In genomic region chr10:72320676-72321247, GRCh38 we compare ENCODE assay signal across 8 cellular contexts. TPM values are rescaled to one million over a fixed set of nuclear protein-coding genes. Genes with fewer than 3 reads are reported as not detected.
DNase-seq lines count a peak whose midpoint lies in the region; ATAC-seq and TF ChIP-seq lines count a peak whose summit lies in the region.

No MANE protein-coding gene starts in this region.

- no peaks in the 10 kb centered on the region for H3K9me3 ChIP-seq in RWPE2 (ENCODE audit: severe bottlenecking)

- H3K27me3 ChIP-seq in GM06990 (replicated peaks; ENCODE audit: control insufficient read depth, insufficient read depth, low read length) (no peaks in the 10 kb centered on the region), GM23338 (ENCODE audit: insufficient read depth) (no peaks in the 10 kb centered on the region), RWPE2 (ENCODE audit: insufficient read depth, poor library complexity, severe bottlenecking) (no peaks in the 10 kb centered on the region)

- no peaks in the 10 kb centered on the region for H3K36me3 Mint-ChIP-seq in GM23338 (ENCODE audit: low read depth)
- H3K36me3 Mint-ChIP-seq in activated naive CD4-positive, alpha-beta T cell treated with anti-CD3 and anti-CD28 coated beads, Interleukin-2, amount 10 ng/mL, durations not matched to agents 7 days and 5 days, result peaks cover 6% of the 10 kb centered on the region
- no peaks in the 10 kb centered on the region for H3K36me3 Mint-ChIP-seq in progenitor cell of endocrine pancreas (ENCODE audit: insufficient read depth)

- peak overlapping the region; percentile 88 for H2AFZ ChIP-seq in GM23338

- peaks cover 13% of the 10 kb centered on the region for H3F3A ChIP-seq in GM23338 (replicated peaks; ENCODE audit: low read depth)

- DNase-seq in GM06990 (ENCODE audit: extremely low read depth, insufficient read length) (peak; percentile 84), GM23338 (ENCODE audit: low spot score) (peak; percentile 90), RWPE2 (ENCODE audit: low spot score) (peak; percentile 97), germinal center (ENCODE audit: low spot score) (peak; percentile 84), progenitor cell of endocrine pancreas (ENCODE audit: low spot score, unreplicated experiment) (no peak), NCI-H774 (lab: John Stamatoyannopoulos, UW) (no peak)
- peak; percentile 70 for DNase-seq in activated naive CD4-positive, alpha-beta T cell treated with anti-CD3 and anti-CD28 coated beads, Interleukin-2, amount 10 ng/mL, durations not matched to agents 7 days and 5 days

- H3K27ac Mint-ChIP-seq in GM23338, result peak overlapping the region; percentile 100
- H3K27ac Mint-ChIP-seq in activated naive CD4-positive, alpha-beta T cell treated with anti-CD3 and anti-CD28 coated beads, Interleukin-2, amount 10 ng/mL, durations not matched to agents 7 days and 5 days, result peak overlapping the region; percentile 99
- H3K27ac Mint-ChIP-seq in progenitor cell of endocrine pancreas, result peak overlapping the region; percentile 93

- no peak for TF ChIP-seq RAD21 in Ishikawa (IDR thresholded peaks at IDR 0.05; ENCODE audit: low read depth)

- peaks cover 27% of the 10 kb centered on the region for H3K4me1 ChIP-seq in GM23338 (ENCODE audit: insufficient read depth)
- H3K4me1 ChIP-seq in RWPE2 (ENCODE audit: insufficient read depth, poor library complexity, severe bottlenecking), result peaks cover 61% of the 10 kb centered on the region

- H3K4me3 Mint-ChIP-seq in GM23338, result peak overlapping the region; percentile 60
- H3K4me3 Mint-ChIP-seq in activated naive CD4-positive, alpha-beta T cell treated with anti-CD3 and anti-CD28 coated beads, Interleukin-2, amount 10 ng/mL, durations not matched to agents 7 days and 5 days, result peak overlapping the region; percentile 75
- H3K4me3 Mint-ChIP-seq in progenitor cell of endocrine pancreas (ENCODE audit: low read depth), result no peak overlapping the region

- ATAC-seq in GM23338 (peak; percentile 57), RWPE2 (ENCODE audit: low read depth) (peak; percentile 71)

- peaks cover 28% of the 10 kb centered on the region for H3K27me3 Mint-ChIP-seq in GM23338 (ENCODE audit: insufficient read depth, low read depth, poor library complexity)
- no peaks in the 10 kb centered on the region for H3K27me3 Mint-ChIP-seq in activated naive CD4-positive, alpha-beta T cell treated with anti-CD3 and anti-CD28 coated beads, Interleukin-2, amount 10 ng/mL, durations not matched to agents 7 days and 5 days
- H3K27me3 Mint-ChIP-seq in progenitor cell of endocrine pancreas, result peaks cover 10% of the 10 kb centered on the region

- H3K4me1 Mint-ChIP-seq in GM23338, result peaks cover 55% of the 10 kb centered on the region
- peaks cover 88% of the 10 kb centered on the region for H3K4me1 Mint-ChIP-seq in activated naive CD4-positive, alpha-beta T cell treated with anti-CD3 and anti-CD28 coated beads, Interleukin-2, amount 10 ng/mL, durations not matched to agents 7 days and 5 days
- H3K4me1 Mint-ChIP-seq in progenitor cell of endocrine pancreas (ENCODE audit: low read depth), result peaks cover 18% of the 10 kb centered on the region

- H3K36me3 ChIP-seq in GM06990 (ENCODE audit: control insufficient read depth, insufficient read depth, low read length) (no peaks in the 10 kb centered on the region), GM23338 (ENCODE audit: insufficient read depth) (no peaks in the 10 kb centered on the region), RWPE2 (ENCODE audit: low read depth) (no peaks in the 10 kb centered on the region)

- H4K20me1 ChIP-seq in GM23338 (replicated peaks; ENCODE audit: insufficient read depth), result no peaks in the 10 kb centered on the region

- no peaks in the 10 kb centered on the region for H3K79me2 ChIP-seq in GM23338 (replicated peaks; ENCODE audit: insufficient read depth)

- H3K9me2 ChIP-seq in GM23338 (ENCODE audit: insufficient read depth), result no peaks in the 10 kb centered on the region

- peak overlapping the region; percentile 37 for H3K4me3 ChIP-seq in GM06990 (replicated peaks; ENCODE audit: low read depth, low read length)
- 0 out of 2 replicates have a peak overlapping the region, but pooled peaks have one; percentile 23 for H3K4me3 ChIP-seq in GM23338
- H3K4me3 ChIP-seq in RWPE2 (ENCODE audit: severe bottlenecking), result peak overlapping the region; percentile 4

- TF ChIP-seq CTCF in GM06990 (IDR thresholded peaks at IDR 0.05; ENCODE audit: insufficient read depth, low read length, poor library complexity, severe bottlenecking), result no peak
- no peak for TF ChIP-seq CTCF in GM23338 (conservative IDR thresholded peaks at IDR 0.05; ENCODE audit: low read depth in 2 of 2)
- no peak for TF ChIP-seq CTCF in RWPE2 (IDR thresholded peaks at IDR 0.05; ENCODE audit: poor library complexity, severe bottlenecking)
- TF ChIP-seq CTCF in progenitor cell of endocrine pancreas (IDR thresholded peaks at IDR 0.05; ENCODE audit: unreplicated experiment), result no peak

- H3K9me3 Mint-ChIP-seq in GM23338, result no peaks in the 10 kb centered on the region; the same call in 2 of the 3 replicates
- H3K9me3 Mint-ChIP-seq in activated naive CD4-positive, alpha-beta T cell treated with anti-CD3 and anti-CD28 coated beads, Interleukin-2, amount 10 ng/mL, durations not matched to agents 7 days and 5 days, result no peaks in the 10 kb centered on the region
- H3K9me3 Mint-ChIP-seq in progenitor cell of endocrine pancreas (ENCODE audit: low read depth), result no peaks in the 10 kb centered on the region

- H3K27ac ChIP-seq in GM23338 (ENCODE audit: low read depth) (peak overlapping the region; percentile 98), RWPE2 (ENCODE audit: poor library complexity, severe bottlenecking) (peak overlapping the region; percentile 99)

- CTCF ChIA-PET in activated naive CD4-positive, alpha-beta T cell treated with anti-CD3 and anti-CD28 coated beads, Interleukin-2, amount 10 ng/mL, durations not matched to agents 7 days and 5 days (lab: Charles Lee), result interaction anchor here (0.8 to 4.4 kb wide), 9 partner anchors 11 to 195 kb away, joined by 3 to 28 read pairs (median 7); partner anchors contain the start of gene DDIT4

- TF ChIP-seq EP300 in Ishikawa (IDR thresholded peaks at IDR 0.05; ENCODE audit: borderline replicate concordance), result 0 out of 2 replicates have a peak, but pooled peaks have one; percentile 24

- H3K4me2 ChIP-seq in GM23338, result peak overlapping the region; percentile 87; the same call in 1 of the 2 replicates

TF ChIP-seq in GM23338, 12 proteins besides CTCF, POLR2A, EP300 and RAD21 (continues in another document):
- TF ChIP-seq CREB1 (CRISPR knock-in tag; IDR thresholded peaks at IDR 0.05; ENCODE audit: low read depth) (no peak), ZNF331 (CRISPR knock-in tag; IDR thresholded peaks at IDR 0.05; ENCODE audit: low read depth) (no peak), POLR2AphosphoS5 (IDR thresholded peaks at IDR 0.05; ENCODE audit: low read depth) (peak; percentile 63)

TF ChIP-seq in Ishikawa, 13 proteins besides CTCF, POLR2A, EP300 and RAD21:
- TF ChIP-seq EGR1 (IDR thresholded peaks at IDR 0.05), result no peak
- peak; percentile 65 for TF ChIP-seq TCF12 (IDR thresholded peaks at IDR 0.05; ENCODE audit: low read depth)
- peak; percentile 31 for TF ChIP-seq MAX (IDR thresholded peaks at IDR 0.05)
- no peak for TF ChIP-seq TEAD4 (IDR thresholded peaks at IDR 0.05)
- TF ChIP-seq ZBTB7A (IDR thresholded peaks at IDR 0.05; ENCODE audit: low read depth), result no peak
- peak; percentile 36; the same call in 1 of the 2 replicates for TF ChIP-seq TAF1 (IDR thresholded peaks at IDR 0.05; ENCODE audit: low read depth)
- TF ChIP-seq CEBPB (IDR thresholded peaks at IDR 0.05), result peak; percentile 61
TF ChIP-seq in Ishikawa: peak in this region for 4.

RNA-seq across cellular contexts. Expression of gene DNAJB12, which starts 34.0 kb away (rescaled TPM):
- 13.0 and 16.0 TPM in 2 replicates for total RNA-seq in GM23338 (2014; rRNA removed; shearing (Covaris generic))
- polyA plus RNA-seq in GM23338 (2016; fragmentation: Nextera tagmentation; extraction: Ambion mirVana), result 12.6 and 12.8 TPM in 2 replicates
- 33.2 and 34.7 TPM in 2 replicates for total RNA-seq in progenitor cell of endocrine pancreas

RNA-seq across cellular contexts. Expression of gene DDIT4, which starts 47.0 kb away (rescaled TPM):
- total RNA-seq in GM23338 (2014; rRNA removed; shearing (Covaris generic)), result 110 and 136 TPM in 2 replicates
- polyA plus RNA-seq in GM23338 (2016; fragmentation: Nextera tagmentation; extraction: Ambion mirVana), result 108 and 114 TPM in 2 replicates
- total RNA-seq in progenitor cell of endocrine pancreas, result 36.9 and 49.7 TPM in 2 replicates

Comparison
In these comparisons a context has a peak if more than half of its experiments do, and no peak if none do; other contexts are left out.
1. DNase-seq: peak in GM06990 (single experiment), GM23338 (single experiment), RWPE2 (single experiment), activated naive CD4-positive, alpha-beta T cell treated with anti-CD3 and anti-CD28 coated beads, Interleukin-2, amount 10 ng/mL, durations not matched to agents 7 days and 5 days (single experiment) and germinal center (single experiment); none in progenitor cell of endocrine pancreas (single experiment) and NCI-H774 (single experiment).
2. Peak in every context shown above with its lines, with median percentiles within 50 percentile points of each other: H3K4me3 ChIP-seq and H3K27ac Mint-ChIP-seq.